14 cellular contexts compared by ENCODE assay signal in genomic region chr11:129440028-129440630, GRCh38.
A peak's percentile ranks its signal among the peaks of the same experiment; 100 is the strongest.
DNase-seq lines count a peak whose midpoint lies in the region; ATAC-seq, FAIRE-seq and TF ChIP-seq lines count a peak whose summit lies in the region.
"Had no signal": no experiment of that assay in that cellular context is flagged by ENCODE, and none has a peak within 500 bp of the region (broad histone marks: within the 10 kb centered on the region; RNA-seq: fewer than 3 reads in every experiment).

No MANE protein-coding gene starts in this region.

- H3K9me3 ChIP-seq in astrocyte (ENCODE audit: insufficient read depth, low read depth, low read length) = no peaks in the 10 kb centered on the region
- H3K9me3 ChIP-seq in colonic mucosa = no peaks in the 10 kb centered on the region
- H3K9me3 ChIP-seq: BLaER1 treated with 17β-estradiol and CSF1 and Interleukin-3, amounts not matched to agents 10 nM and 100 nM had no signal

- no peaks in the 10 kb centered on the region for H3K79me2 ChIP-seq in astrocyte (ENCODE audit: insufficient read depth, low read length)

- H3K36me3 ChIP-seq in astrocyte (ENCODE audit: insufficient read depth, low read length) = no peaks in the 10 kb centered on the region
- no peaks in the 10 kb centered on the region for H3K36me3 ChIP-seq in H7 (replicated peaks; ENCODE audit: control insufficient read depth, insufficient read depth, low read length)
- H3K36me3 ChIP-seq in colonic mucosa = no peaks in the 10 kb centered on the region
- H3K36me3 ChIP-seq: BLaER1 treated with 17β-estradiol and CSF1 and Interleukin-3, amounts not matched to agents 10 nM and 100 nM had no signal

- H3K36me3 Mint-ChIP-seq in astrocyte (ENCODE audit: low read depth, unreplicated experiment) = no peaks in the 10 kb centered on the region
- no peaks in the 10 kb centered on the region for H3K36me3 Mint-ChIP-seq in activated CD8-positive, alpha-beta T cell treated with anti-CD3 and anti-CD28 coated beads for 36 hours (ENCODE audit: low read depth)
- H3K36me3 Mint-ChIP-seq: naive thymus-derived CD4-positive, alpha-beta T cell; stimulated activated effector memory CD8-positive, alpha-beta T cell treated with anti-CD3 and anti-CD28 coated beads, Interleukin-12 subunit alpha, Interleukin-12 subunit beta, amount 100 ng/mL, for 72 hours had no signal

- no peak overlapping the region for H3K27ac ChIP-seq in astrocyte (ENCODE audit: low read depth, low read length)
- H3K27ac ChIP-seq in colonic mucosa = no peak overlapping the region
- H3K27ac ChIP-seq: BLaER1 treated with 17β-estradiol and CSF1 and Interleukin-3, amounts not matched to agents 10 nM and 100 nM had no signal

- H3K4me3 ChIP-seq in astrocyte (ENCODE audit: insufficient read depth, low read depth, low read length) = no peak overlapping the region
- no peak overlapping the region for H3K4me3 ChIP-seq in H7 (ENCODE audit: insufficient read depth, low read depth, low read length)
- H3K4me3 ChIP-seq in colonic mucosa = no peak overlapping the region
- H3K4me3 ChIP-seq: BLaER1 treated with 17β-estradiol and CSF1 and Interleukin-3, amounts not matched to agents 10 nM and 100 nM had no signal

- in situ Hi-C loops in Caki2 (cut with HindIII; ENCODE audit: low pct_unique_long_range_greater_than_20kb, low sequenced_read_pairs) = no loop called here

- DNase-seq in Caki2 (ENCODE audit: low read depth) (peak; percentile 75), HEK293T (ENCODE audit: extremely low spot score) (no peak), astrocyte (ENCODE audit: low read depth) (peak; percentile 44), left kidney (ENCODE audit: low read depth, low spot score) (peak; percentile 91), H7 (no peak), colonic mucosa (no peak)
- DNase-seq in activated CD8-positive, alpha-beta T cell treated with anti-CD3 and anti-CD28 coated beads for 36 hours = no peak
- DNase-seq: naive thymus-derived CD4-positive, alpha-beta T cell; NCI-H1417 treated with DMSO at 0.1 percent for 48 hours; SIG-M5; stimulated activated CD4-positive, alpha-beta T cell treated with anti-CD3 and anti-CD28 coated beads, Interleukin-15, amount 100 ng/mL, for 24 hours had no signal

- peak overlapping the region; percentile 82 for H3K27ac Mint-ChIP-seq in astrocyte (ENCODE audit: unreplicated experiment)
- no peak overlapping the region for H3K27ac Mint-ChIP-seq in activated CD8-positive, alpha-beta T cell treated with anti-CD3 and anti-CD28 coated beads for 36 hours
- H3K27ac Mint-ChIP-seq: naive thymus-derived CD4-positive, alpha-beta T cell; stimulated activated effector memory CD8-positive, alpha-beta T cell treated with anti-CD3 and anti-CD28 coated beads, Interleukin-12 subunit alpha, Interleukin-12 subunit beta, amount 100 ng/mL, for 72 hours had no signal

- H4K20me1 ChIP-seq in astrocyte (ENCODE audit: insufficient read depth, low read length) = no peaks in the 10 kb centered on the region
- H4K20me1 ChIP-seq: BLaER1 treated with 17β-estradiol and CSF1 and Interleukin-3, amounts not matched to agents 10 nM and 100 nM had no signal

- no peak overlapping the region for H3K4me3 Mint-ChIP-seq in astrocyte (ENCODE audit: unreplicated experiment)
- H3K4me3 Mint-ChIP-seq in activated CD8-positive, alpha-beta T cell treated with anti-CD3 and anti-CD28 coated beads for 36 hours = no peak overlapping the region
- H3K4me3 Mint-ChIP-seq: naive thymus-derived CD4-positive, alpha-beta T cell; stimulated activated effector memory CD8-positive, alpha-beta T cell treated with anti-CD3 and anti-CD28 coated beads, Interleukin-12 subunit alpha, Interleukin-12 subunit beta, amount 100 ng/mL, for 72 hours had no signal

- ATAC-seq in activated CD8-positive, alpha-beta T cell treated with anti-CD3 and anti-CD28 coated beads for 36 hours = no peak
- no peak for ATAC-seq in GM21825 (IDR thresholded peaks at IDR 0.05; ENCODE audit: unreplicated experiment)
- ATAC-seq: naive thymus-derived CD4-positive, alpha-beta T cell; stimulated activated effector memory CD8-positive, alpha-beta T cell treated with anti-CD3 and anti-CD28 coated beads, Interleukin-12 subunit alpha, Interleukin-12 subunit beta, amount 100 ng/mL, for 72 hours had no signal

- H2AFZ ChIP-seq in astrocyte (ENCODE audit: low read depth, low read length) = no peak overlapping the region

- TF ChIP-seq CTCF in astrocyte (IDR thresholded peaks at IDR 0.05; ENCODE audit: insufficient read depth, low read depth, low read length) (no peak), colonic mucosa (IDR thresholded peaks at IDR 0.05) (no peak)
- TF ChIP-seq CTCF in activated CD8-positive, alpha-beta T cell treated with anti-CD3 and anti-CD28 coated beads for 36 hours (IDR thresholded peaks at IDR 0.05) = no peak

- peaks cover 11% of the 10 kb centered on the region for H3K4me1 Mint-ChIP-seq in astrocyte (ENCODE audit: low read depth, unreplicated experiment)
- H3K4me1 Mint-ChIP-seq in activated CD8-positive, alpha-beta T cell treated with anti-CD3 and anti-CD28 coated beads for 36 hours (ENCODE audit: low read depth) = peaks cover 4% of the 10 kb centered on the region
- H3K4me1 Mint-ChIP-seq: stimulated activated effector memory CD8-positive, alpha-beta T cell treated with anti-CD3 and anti-CD28 coated beads, Interleukin-12 subunit alpha, Interleukin-12 subunit beta, amount 100 ng/mL, for 72 hours had no signal

- peaks cover 4% of the 10 kb centered on the region for H3K9me3 Mint-ChIP-seq in astrocyte (ENCODE audit: unreplicated experiment)
- H3K9me3 Mint-ChIP-seq in activated CD8-positive, alpha-beta T cell treated with anti-CD3 and anti-CD28 coated beads for 36 hours = no peaks in the 10 kb centered on the region
- H3K9me3 Mint-ChIP-seq: stimulated activated effector memory CD8-positive, alpha-beta T cell treated with anti-CD3 and anti-CD28 coated beads, Interleukin-12 subunit alpha, Interleukin-12 subunit beta, amount 100 ng/mL, for 72 hours had no signal

- H3K27me3 ChIP-seq in astrocyte (ENCODE audit: insufficient read depth, low read length) = no peaks in the 10 kb centered on the region
- no peaks in the 10 kb centered on the region for H3K27me3 ChIP-seq in H7 (ENCODE audit: control insufficient read depth, insufficient read depth, low read length)
- H3K27me3 ChIP-seq in colonic mucosa = no peaks in the 10 kb centered on the region
- H3K27me3 ChIP-seq: BLaER1 treated with 17β-estradiol and CSF1 and Interleukin-3, amounts not matched to agents 10 nM and 100 nM had no signal

- POLR2A ChIA-PET in HEK293T (lab: Yijun Ruan, JAX) = interaction anchor here (1.0 kb wide), 1 partner anchor 64 kb away, joined by 4 read pairs; the partner anchor contains the start of gene BARX2
- POLR2A ChIA-PET in activated CD8-positive, alpha-beta T cell treated with anti-CD3 and anti-CD28 coated beads for 36 hours (lab: Charles Lee) = interaction anchor here (0.6 kb wide), 1 partner anchor 1564 kb away, joined by 3 read pairs; no protein-coding TSS in a partner anchor

- H3K9ac ChIP-seq in astrocyte (ENCODE audit: low read length) (no peak overlapping the region), colonic mucosa (ENCODE audit: low read depth in 2 of 2, low read length in 2 of 2) (no peak overlapping the region)
- H3K9ac ChIP-seq: BLaER1 treated with 17β-estradiol and CSF1 and Interleukin-3, amounts not matched to agents 10 nM and 100 nM had no signal

- CTCF ChIA-PET in HEK293T (lab: Yijun Ruan, JAX) = no interaction called here
- CTCF ChIA-PET in activated CD8-positive, alpha-beta T cell treated with anti-CD3 and anti-CD28 coated beads for 36 hours (lab: Charles Lee) = interaction anchor here (0.7 kb wide), 1 partner anchor 22 kb away, joined by 3 read pairs; no protein-coding TSS in a partner anchor

- no peak for FAIRE-seq in astrocyte (lab: Jason Lieb, UNC)

- peaks cover 20% of the 10 kb centered on the region for H3K27me3 Mint-ChIP-seq in astrocyte (ENCODE audit: low read depth, unreplicated experiment)
- no peaks in the 10 kb centered on the region for H3K27me3 Mint-ChIP-seq in activated CD8-positive, alpha-beta T cell treated with anti-CD3 and anti-CD28 coated beads for 36 hours

- H3K4me1 ChIP-seq in astrocyte (ENCODE audit: insufficient read depth, low read length) (no peaks in the 10 kb centered on the region), colonic mucosa (no peaks in the 10 kb centered on the region)

- intact Hi-C loops in activated CD8-positive, alpha-beta T cell treated with anti-CD3 and anti-CD28 coated beads for 36 hours (cut with micrococcal nuclease) = no loop called here
- intact Hi-C loops in colonic mucosa (cut with DNase I) = no loop called here

- no peak overlapping the region for H3K4me2 ChIP-seq in astrocyte (ENCODE audit: low read length)
- H3K4me2 ChIP-seq: BLaER1 treated with 17β-estradiol and CSF1 and Interleukin-3, amounts not matched to agents 10 nM and 100 nM had no signal

TF ChIP-seq in HEK293T, 16 proteins besides CTCF, POLR2A, EP300 and RAD21:
- no peak for TF ChIP-seq L3MBTL2 (conservative IDR thresholded peaks at IDR 0.05)
- TF ChIP-seq PKNOX1 (IDR thresholded peaks at IDR 0.05) = peak; percentile 55; the same call in 1 of the 2 replicates
- no peak for TF ChIP-seq ZNF384 (IDR thresholded peaks at IDR 0.05)

Comparison
In these comparisons a context has a peak if more than half of its experiments do, and no peak if none do; other contexts are left out.
1. DNase-seq: peak in Caki2 (single experiment), astrocyte (single experiment) and left kidney (single experiment); none in HEK293T (single experiment), H7 (single experiment), activated CD8-positive, alpha-beta T cell treated with anti-CD3 and anti-CD28 coated beads for 36 hours (single experiment) and colonic mucosa (single experiment).